1 cellular context compared by ENCODE assay signal in genomic region chr1:225874431-225874830, GRCh38.
TF ChIP-seq lines count a peak whose summit lies in the region.

No MANE protein-coding gene starts in this region.

TF ChIP-seq in GM23338, 12 proteins besides CTCF, POLR2A, EP300 and RAD21 (continued from another document):
- TF ChIP-seq, protein P1, sequence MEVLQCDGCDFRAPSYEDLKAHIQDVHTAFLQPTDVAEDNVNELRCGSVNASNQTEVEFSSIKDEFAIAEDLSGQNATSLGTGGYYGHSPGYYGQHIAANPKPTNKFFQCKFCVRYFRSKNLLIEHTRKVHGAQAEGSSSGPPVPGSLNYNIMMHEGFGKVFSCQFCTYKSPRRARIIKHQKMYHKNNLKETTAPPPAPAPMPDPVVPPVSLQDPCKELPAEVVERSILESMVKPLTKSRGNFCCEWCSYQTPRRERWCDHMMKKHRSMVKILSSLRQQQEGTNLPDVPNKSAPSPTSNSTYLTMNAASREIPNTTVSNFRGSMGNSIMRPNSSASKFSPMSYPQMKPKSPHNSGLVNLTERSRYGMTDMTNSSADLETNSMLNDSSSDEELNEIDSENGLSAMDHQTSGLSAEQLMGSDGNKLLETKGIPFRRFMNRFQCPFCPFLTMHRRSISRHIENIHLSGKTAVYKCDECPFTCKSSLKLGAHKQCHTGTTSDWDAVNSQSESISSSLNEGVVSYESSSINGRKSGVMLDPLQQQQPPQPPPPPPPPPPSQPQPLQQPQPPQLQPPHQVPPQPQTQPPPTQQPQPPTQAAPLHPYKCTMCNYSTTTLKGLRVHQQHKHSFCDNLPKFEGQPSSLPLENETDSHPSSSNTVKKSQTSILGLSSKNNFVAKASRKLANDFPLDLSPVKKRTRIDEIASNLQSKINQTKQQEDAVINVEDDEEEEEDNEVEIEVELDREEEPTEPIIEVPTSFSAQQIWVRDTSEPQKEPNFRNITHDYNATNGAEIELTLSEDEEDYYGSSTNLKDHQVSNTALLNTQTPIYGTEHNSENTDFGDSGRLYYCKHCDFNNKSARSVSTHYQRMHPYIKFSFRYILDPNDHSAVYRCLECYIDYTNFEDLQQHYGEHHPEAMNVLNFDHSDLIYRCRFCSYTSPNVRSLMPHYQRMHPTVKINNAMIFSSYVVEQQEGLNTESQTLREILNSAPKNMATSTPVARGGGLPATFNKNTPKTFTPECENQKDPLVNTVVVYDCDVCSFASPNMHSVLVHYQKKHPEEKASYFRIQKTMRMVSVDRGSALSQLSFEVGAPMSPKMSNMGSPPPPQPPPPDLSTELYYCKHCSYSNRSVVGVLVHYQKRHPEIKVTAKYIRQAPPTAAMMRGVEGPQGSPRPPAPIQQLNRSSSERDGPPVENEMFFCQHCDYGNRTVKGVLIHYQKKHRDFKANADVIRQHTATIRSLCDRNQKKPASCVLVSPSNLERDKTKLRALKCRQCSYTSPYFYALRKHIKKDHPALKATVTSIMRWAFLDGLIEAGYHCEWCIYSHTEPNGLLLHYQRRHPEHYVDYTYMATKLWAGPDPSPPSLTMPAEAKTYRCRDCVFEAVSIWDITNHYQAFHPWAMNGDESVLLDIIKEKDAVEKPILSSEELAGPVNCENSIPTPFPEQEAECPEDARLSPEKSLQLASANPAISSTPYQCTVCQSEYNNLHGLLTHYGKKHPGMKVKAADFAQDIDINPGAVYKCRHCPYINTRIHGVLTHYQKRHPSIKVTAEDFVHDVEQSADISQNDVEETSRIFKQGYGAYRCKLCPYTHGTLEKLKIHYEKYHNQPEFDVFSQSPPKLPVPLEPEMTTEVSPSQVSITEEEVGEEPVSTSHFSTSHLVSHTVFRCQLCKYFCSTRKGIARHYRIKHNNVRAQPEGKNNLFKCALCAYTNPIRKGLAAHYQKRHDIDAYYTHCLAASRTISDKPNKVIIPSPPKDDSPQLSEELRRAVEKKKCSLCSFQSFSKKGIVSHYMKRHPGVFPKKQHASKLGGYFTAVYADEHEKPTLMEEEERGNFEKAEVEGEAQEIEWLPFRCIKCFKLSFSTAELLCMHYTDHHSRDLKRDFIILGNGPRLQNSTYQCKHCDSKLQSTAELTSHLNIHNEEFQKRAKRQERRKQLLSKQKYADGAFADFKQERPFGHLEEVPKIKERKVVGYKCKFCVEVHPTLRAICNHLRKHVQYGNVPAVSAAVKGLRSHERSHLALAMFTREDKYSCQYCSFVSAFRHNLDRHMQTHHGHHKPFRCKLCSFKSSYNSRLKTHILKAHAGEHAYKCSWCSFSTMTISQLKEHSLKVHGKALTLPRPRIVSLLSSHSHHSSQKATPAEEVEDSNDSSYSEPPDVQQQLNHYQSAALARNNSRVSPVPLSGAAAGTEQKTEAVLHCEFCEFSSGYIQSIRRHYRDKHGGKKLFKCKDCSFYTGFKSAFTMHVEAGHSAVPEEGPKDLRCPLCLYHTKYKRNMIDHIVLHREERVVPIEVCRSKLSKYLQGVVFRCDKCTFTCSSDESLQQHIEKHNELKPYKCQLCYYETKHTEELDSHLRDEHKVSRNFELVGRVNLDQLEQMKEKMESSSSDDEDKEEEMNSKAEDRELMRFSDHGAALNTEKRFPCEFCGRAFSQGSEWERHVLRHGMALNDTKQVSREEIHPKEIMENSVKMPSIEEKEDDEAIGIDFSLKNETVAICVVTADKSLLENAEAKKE (CRISPR knock-in tag; IDR thresholded peaks at IDR 0.05), result no peak
- TF ChIP-seq, protein P2, sequence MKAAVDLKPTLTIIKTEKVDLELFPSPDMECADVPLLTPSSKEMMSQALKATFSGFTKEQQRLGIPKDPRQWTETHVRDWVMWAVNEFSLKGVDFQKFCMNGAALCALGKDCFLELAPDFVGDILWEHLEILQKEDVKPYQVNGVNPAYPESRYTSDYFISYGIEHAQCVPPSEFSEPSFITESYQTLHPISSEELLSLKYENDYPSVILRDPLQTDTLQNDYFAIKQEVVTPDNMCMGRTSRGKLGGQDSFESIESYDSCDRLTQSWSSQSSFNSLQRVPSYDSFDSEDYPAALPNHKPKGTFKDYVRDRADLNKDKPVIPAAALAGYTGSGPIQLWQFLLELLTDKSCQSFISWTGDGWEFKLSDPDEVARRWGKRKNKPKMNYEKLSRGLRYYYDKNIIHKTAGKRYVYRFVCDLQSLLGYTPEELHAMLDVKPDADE (IDR thresholded peaks at IDR 0.05), result no peak
